In the genomic region with DNA sequence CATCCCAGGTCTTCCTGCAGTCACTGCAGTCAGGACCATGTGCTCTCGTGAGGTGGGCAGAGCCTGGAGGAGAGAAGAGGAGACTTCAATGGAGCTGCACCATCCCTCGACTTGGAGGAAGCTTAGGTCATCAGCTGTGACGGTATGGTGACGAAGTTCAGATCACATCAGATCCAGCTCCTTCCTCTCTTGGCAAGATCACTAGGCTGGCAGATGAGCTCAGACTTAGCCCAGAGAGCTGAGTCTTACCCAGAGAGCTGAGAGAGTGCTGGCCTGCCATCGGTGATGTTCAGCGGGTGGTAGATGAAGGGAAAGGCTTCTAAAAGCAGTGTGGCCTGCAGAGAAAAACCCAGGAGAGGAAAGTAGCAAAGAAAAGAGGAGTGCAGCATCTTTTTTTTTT, we compare ENCODE assay signal across 20 cellular contexts. TPM values are rescaled to one million over a fixed set of nuclear protein-coding genes. Genes with fewer than 3 reads are reported as not detected.
DNase-seq lines count a peak whose midpoint lies in the region; ATAC-seq, FAIRE-seq and TF ChIP-seq lines count a peak whose summit lies in the region.
"Had no signal": no experiment of that assay in that cellular context is flagged by ENCODE, and none has a peak within 500 bp of the region (broad histone marks: within the 10 kb centered on the region; RNA-seq: fewer than 3 reads in every experiment).

No MANE protein-coding gene starts in this region.

- POLR2A ChIA-PET in activated B cell treated with CpG ODN at 0.5 μM for 24 hours (lab: Charles Lee) = interaction anchor here (0.7 to 6.0 kb wide), 10 partner anchors 9 to 1885 kb away, joined by 3 to 102 read pairs (median 6); a partner anchor contains a TSS
- POLR2A ChIA-PET in HEK293T (lab: Yijun Ruan, JAX) = no interaction called here

- H3K27ac ChIP-seq in testis = no peak overlapping the region

- FAIRE-seq in GM19239 (lab: Jason Lieb, UNC) = peak; percentile 35
- FAIRE-seq: H54 had no signal

- H3K27ac Mint-ChIP-seq in activated B cell treated with CpG ODN at 0.5 μM for 24 hours = peak overlapping the region; percentile 91
- H3K27ac Mint-ChIP-seq: activated CD4-positive, alpha-beta memory T cell treated with anti-CD3 and anti-CD28 coated beads, Interleukin-2, amount 10 ng/mL, durations not matched to agents 7 days and 5 days; progenitor cell of endocrine pancreas had no signal

- TF ChIP-seq POLR2A in testis (IDR thresholded peaks at IDR 0.05) = no peak

- no peaks in the 10 kb centered on the region for H3K27me3 ChIP-seq in testis
- H3K27me3 ChIP-seq: gastroesophageal sphincter, uterus had no signal

- ATAC-seq in activated B cell treated with CpG ODN at 0.5 μM for 24 hours (ENCODE audit: low read depth) = no peak
- no peak for ATAC-seq in HG03432 (IDR thresholded peaks at IDR 0.05; ENCODE audit: unreplicated experiment)
- ATAC-seq: body of pancreas, gastroesophageal sphincter had no signal

- 82 to 89% methylated on average over 6 of the region's 6 CpGs for WGBS in testis, 2 donors

- H3K36me3 Mint-ChIP-seq in activated B cell treated with CpG ODN at 0.5 μM for 24 hours (ENCODE audit: low read depth) = peaks cover 3% of the 10 kb centered on the region

- H3K27me3 Mint-ChIP-seq in activated B cell treated with CpG ODN at 0.5 μM for 24 hours = no peaks in the 10 kb centered on the region

- H3K4me1 Mint-ChIP-seq in activated B cell treated with CpG ODN at 0.5 μM for 24 hours = peaks cover 44% of the 10 kb centered on the region

- no peaks in the 10 kb centered on the region for H3K9me3 Mint-ChIP-seq in activated B cell treated with CpG ODN at 0.5 μM for 24 hours
- H3K9me3 Mint-ChIP-seq: activated CD4-positive, alpha-beta memory T cell treated with anti-CD3 and anti-CD28 coated beads, Interleukin-2, amount 10 ng/mL, durations not matched to agents 7 days and 5 days had no signal

- H3K4me3 ChIP-seq in testis = no peak overlapping the region
- H3K4me3 ChIP-seq: body of pancreas, gastroesophageal sphincter, uterus had no signal

- CTCF ChIA-PET in activated B cell treated with CpG ODN at 0.5 μM for 24 hours (lab: Charles Lee) = interaction anchor here (1.2 to 2.2 kb wide), 2 partner anchors 16 to 38 kb away, joined by 5 to 13 read pairs; no protein-coding TSS in a partner anchor
- CTCF ChIA-PET in HEK293T (lab: Yijun Ruan, JAX) = no interaction called here

- TF ChIP-seq CTCF in activated B cell treated with CpG ODN at 0.5 μM for 24 hours (IDR thresholded peaks at IDR 0.05) (no peak), testis (IDR thresholded peaks at IDR 0.05) (no peak)

- peaks cover 7% of the 10 kb centered on the region for H3K4me1 ChIP-seq in testis
- H3K4me1 ChIP-seq: body of pancreas had no signal

- no peak for DNase-seq in GM19239 (ENCODE audit: insufficient read length, low spot score)
- DNase-seq in activated B cell treated with CpG ODN at 0.5 μM for 24 hours = no peak
- peak; percentile 51 for DNase-seq in medulla oblongata (ENCODE audit: extremely low spot score)
- DNase-seq in testis = peak; percentile 27
- DNase-seq in Ammon's horn (ENCODE audit: low spot score) = no peak
- no peak for DNase-seq in HEK293T (ENCODE audit: extremely low spot score)
- DNase-seq: activated CD4-positive, alpha-beta memory T cell treated with anti-CD3 and anti-CD28 coated beads, Interleukin-2, amount 10 ng/mL, durations not matched to agents 7 days and 5 days; activated gamma-delta T cell treated with Interleukin-2 at 50 U/mL for 16 hours; effector CD4-positive, alpha-beta T cell; GF-D8; KG1; midbrain; NCI-H146; NCI-H510A treated with DMSO at 0.1 percent for 48 hours; uterus had no signal

- H3K4me3 Mint-ChIP-seq in activated B cell treated with CpG ODN at 0.5 μM for 24 hours = no peak overlapping the region
- H3K4me3 Mint-ChIP-seq: activated CD4-positive, alpha-beta memory T cell treated with anti-CD3 and anti-CD28 coated beads, Interleukin-2, amount 10 ng/mL, durations not matched to agents 7 days and 5 days had no signal

- intact Hi-C loops in activated B cell treated with CpG ODN at 0.5 μM for 24 hours (cut with micrococcal nuclease) = loop anchor here (2.0 to 5.0 kb wide), 5 partner anchors 17 to 191 kb away; a partner anchor contains a TSS
- intact Hi-C loops in testis (cut with DNase I; ENCODE audit: low total_unique reads) = no loop called here

- no peaks in the 10 kb centered on the region for H3K9me3 ChIP-seq in testis
- H3K9me3 ChIP-seq: body of pancreas, gastroesophageal sphincter, uterus had no signal

- no peaks in the 10 kb centered on the region for H3K36me3 ChIP-seq in testis (ENCODE audit: low read depth, missing control alignments)
- H3K36me3 ChIP-seq: gastroesophageal sphincter, uterus had no signal

TF ChIP-seq in HEK293T, 16 proteins besides CTCF, POLR2A, EP300 and RAD21:
- TF ChIP-seq HDGF (IDR thresholded peaks at IDR 0.05; ENCODE audit: borderline replicate concordance) (no peak), ZNF384 (IDR thresholded peaks at IDR 0.05) (no peak), NFRKB (IDR thresholded peaks at IDR 0.05) (no peak), L3MBTL2 (conservative IDR thresholded peaks at IDR 0.05) (no peak), ELF4 (IDR thresholded peaks at IDR 0.05) (no peak), FOXM1 (IDR thresholded peaks at IDR 0.05; ENCODE audit: borderline replicate concordance) (no peak), SUZ12 (IDR thresholded peaks at IDR 0.05) (no peak), BHLHE40 (IDR thresholded peaks at IDR 0.05; ENCODE audit: borderline replicate concordance) (no peak)
- TF ChIP-seq, protein P1, sequence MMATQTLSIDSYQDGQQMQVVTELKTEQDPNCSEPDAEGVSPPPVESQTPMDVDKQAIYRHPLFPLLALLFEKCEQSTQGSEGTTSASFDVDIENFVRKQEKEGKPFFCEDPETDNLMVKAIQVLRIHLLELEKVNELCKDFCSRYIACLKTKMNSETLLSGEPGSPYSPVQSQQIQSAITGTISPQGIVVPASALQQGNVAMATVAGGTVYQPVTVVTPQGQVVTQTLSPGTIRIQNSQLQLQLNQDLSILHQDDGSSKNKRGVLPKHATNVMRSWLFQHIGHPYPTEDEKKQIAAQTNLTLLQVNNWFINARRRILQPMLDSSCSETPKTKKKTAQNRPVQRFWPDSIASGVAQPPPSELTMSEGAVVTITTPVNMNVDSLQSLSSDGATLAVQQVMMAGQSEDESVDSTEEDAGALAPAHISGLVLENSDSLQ (IDR thresholded peaks at IDR 0.05) = no peak

RNA-seq across cellular contexts. Expression of a gene that starts 1.8 kb away (rescaled TPM):
- total RNA-seq in activated B cell treated with CpG ODN at 0.5 μM for 24 hours (76.4 and 77.8 TPM in 2 replicates), testis (1 to 10 TPM; 8.0 to 9.3 TPM)
- 24.4 TPM for polyA plus RNA-seq in testis (ENCODE audit: insufficient read depth, low read depth, low replicate concordance)

RNA-seq across cellular contexts. Expression of a gene that starts 17.7 kb away (rescaled TPM):
- total RNA-seq in activated B cell treated with CpG ODN at 0.5 μM for 24 hours = 6.7 and 12.0 TPM in 2 replicates
- 1 to 10 TPM in 1 of 2 donors, under 1 TPM in 1; 0.87 to 1.6 TPM for total RNA-seq in testis
- 3.1 TPM for polyA plus RNA-seq in testis (ENCODE audit: insufficient read depth, low read depth, low replicate concordance)

RNA-seq across cellular contexts. Expression of a gene that starts 29.5 kb away (rescaled TPM):
- total RNA-seq in activated B cell treated with CpG ODN at 0.5 μM for 24 hours = 8.2 and 8.7 TPM in 2 replicates
- total RNA-seq in testis = 10 to 100 TPM; 21.7 to 39.0 TPM
- 17.8 TPM for polyA plus RNA-seq in testis (ENCODE audit: insufficient read depth, low read depth, low replicate concordance)

RNA-seq across cellular contexts. Expression of a gene that starts 39.8 kb away (rescaled TPM):
- total RNA-seq in activated B cell treated with CpG ODN at 0.5 μM for 24 hours (117 and 121 TPM in 2 replicates), testis (10 to 100 TPM; 28.1 to 46.7 TPM)
- polyA plus RNA-seq in testis (ENCODE audit: insufficient read depth, low read depth, low replicate concordance) = 59.1 TPM

RNA-seq across cellular contexts. Expression of a gene that starts 47.4 kb away (rescaled TPM):
- total RNA-seq in activated B cell treated with CpG ODN at 0.5 μM for 24 hours (143 and 164 TPM in 2 replicates), testis (100 to 1,000 TPM in 1 of 2 donors, 10 to 100 TPM in 1; 79.8 to 109 TPM)
- polyA plus RNA-seq in testis (ENCODE audit: insufficient read depth, low read depth, low replicate concordance) = 71.6 TPM

Comparison
In these comparisons a context has a peak if more than half of its experiments do, and no peak if none do; other contexts are left out.
1. DNase-seq: peak in medulla oblongata (single experiment) and testis (single experiment); none in GM19239 (single experiment), activated B cell treated with CpG ODN at 0.5 μM for 24 hours (single experiment), Ammon's horn (single experiment) and HEK293T (single experiment).